ENCODE assay signal across 25 cellular contexts in genomic region chr11:44377914-44378321, GRCh38.
DNase-seq lines count a peak whose midpoint lies in the region; ATAC-seq, FAIRE-seq and TF ChIP-seq lines count a peak whose summit lies in the region.
"Had no signal": no experiment of that assay in that cellular context is flagged by ENCODE, and none has a peak within 500 bp of the region (broad histone marks: within the 10 kb centered on the region; RNA-seq: fewer than 3 reads in every experiment).

No MANE protein-coding gene starts in this region.

- H2AFZ ChIP-seq in K562 (ENCODE audit: low read depth, low read length) (no peak overlapping the region), PC-3 (ENCODE audit: low read length) (no peak overlapping the region)
- H2AFZ ChIP-seq: GM23338 had no signal

- TF ChIP-seq EP300 in K562 (IDR thresholded peaks at IDR 0.05; ENCODE audit: low read length): peak; percentile 22; the same call in 1 of the 2 replicates

- DNase-seq in natural killer cell treated with Interleukin-12 subunit alpha and Interleukin-12 subunit beta and Interleukin-15 and Interleukin-18, amount 100 ng/mL, for 72 hours (ENCODE audit: low spot score): peak; percentile 5
- DNase-seq in natural killer cell (no peak), K562 (ENCODE audit: extremely low read depth in 1 of 4, low spot score in 3 of 4) (peak; percentile 36 to 52 (median 52)), mesenteric fat pad (ENCODE audit: low spot score) (peak; percentile 43), NCI-H526 (lab: John Stamatoyannopoulos, UW) (no peak), PC-3 (no peak)
- no peak for DNase-seq in activated CD4-positive, alpha-beta T cell treated with anti-CD3 and anti-CD28 coated beads, Interleukin-2, amount 10 ng/mL, durations not matched to agents 24 days and 14 days
- DNase-seq: 8988T; ACHN; AML-193; BE2C; CD4-positive, alpha-beta T cell; CD8-positive, alpha-beta memory T cell; DMS 273 treated with DMSO at 0.1 percent for 48 hours; DMS79; EL; GDM1; H9 had no signal

- POLR2A ChIA-PET in K562 (lab: Yijun Ruan, JAX) (interaction anchor here (0.6 to 1.5 kb wide), 5 partner anchors 12 to 910 kb away, joined by 3 read pairs; no protein-coding TSS in a partner anchor), PC-3 (lab: Charles Lee; ENCODE audit: unreplicated experiment) (no interaction called here)

- H3K79me2 ChIP-seq in K562 (ENCODE audit: control insufficient read depth, insufficient read depth, low read length) (no peaks in the 10 kb centered on the region), PC-3 (ENCODE audit: low read length) (no peaks in the 10 kb centered on the region)

- H3K4me2 ChIP-seq in K562 (ENCODE audit: insufficient read depth, low read length) (no peak overlapping the region), PC-3 (ENCODE audit: low read length) (no peak overlapping the region)
- H3K4me2 ChIP-seq: A549, GM23338 had no signal

- H3K27ac ChIP-seq in K562 (ENCODE audit: extremely low read depth, low read depth, low read length) (no peak overlapping the region), PC-3 (ENCODE audit: low read length) (no peak overlapping the region)
- H3K27ac ChIP-seq: A549 had no signal

- H3K4me3 ChIP-seq in K562 (no peak overlapping the region), PC-3 (ENCODE audit: low read length) (no peak overlapping the region)
- H3K4me3 ChIP-seq: A549; BLaER1 treated with 17β-estradiol and CSF1 and Interleukin-3, amounts not matched to agents 10 nM and 100 nM; GM12878; GM23338 had no signal

- in situ Hi-C loops in K562 (cut with MboI): no loop called here

- no peak overlapping the region for H3K4me3 Mint-ChIP-seq in natural killer cell treated with Interleukin-12 subunit alpha and Interleukin-12 subunit beta and Interleukin-15 and Interleukin-18, amount 100 ng/mL, for 72 hours
- H3K4me3 Mint-ChIP-seq in natural killer cell: no peak overlapping the region
- H3K4me3 Mint-ChIP-seq in activated CD4-positive, alpha-beta T cell treated with anti-CD3 and anti-CD28 coated beads, Interleukin-2, amount 10 ng/mL, durations not matched to agents 24 days and 14 days: no peak overlapping the region
- H3K4me3 Mint-ChIP-seq: CD14-positive monocyte; CD4-positive, alpha-beta T cell; CD8-positive, alpha-beta memory T cell; GM23338; H9 had no signal

- H3F3A ChIP-seq in PC-3 (ENCODE audit: low read length, unreplicated experiment): no peaks in the 10 kb centered on the region

- no peak for FAIRE-seq in K562 (lab: Jason Lieb, UNC)
- FAIRE-seq: A549, D721Med, GM12878 had no signal

- intact Hi-C loops in natural killer cell (cut with micrococcal nuclease): no loop called here
- intact Hi-C loops in K562 (cut with micrococcal nuclease): no loop called here
- intact Hi-C loops in activated CD4-positive, alpha-beta T cell treated with anti-CD3 and anti-CD28 coated beads, Interleukin-2, amount 10 ng/mL, durations not matched to agents 24 days and 14 days (cut with micrococcal nuclease): no loop called here
- intact Hi-C loops in PC-3 (cut with micrococcal nuclease): no loop called here

- 9% methylated on average over 4 of the region's 4 CpGs for WGBS in K562 (ENCODE audit: insufficient coverage, low coverage, missing lambda C conversion rate)

- H4K20me1 ChIP-seq in K562 (replicated peaks; ENCODE audit: control insufficient read depth, insufficient read depth, low read length): peaks cover 3% of the 10 kb centered on the region; the same call in 1 of the 2 replicates
- H4K20me1 ChIP-seq in PC-3 (ENCODE audit: low read length): no peaks in the 10 kb centered on the region
- H4K20me1 ChIP-seq: BLaER1 treated with 17β-estradiol and CSF1 and Interleukin-3, amounts not matched to agents 10 nM and 100 nM had no signal

- H3K4me1 Mint-ChIP-seq in natural killer cell treated with Interleukin-12 subunit alpha and Interleukin-12 subunit beta and Interleukin-15 and Interleukin-18, amount 100 ng/mL, for 72 hours (ENCODE audit: low read depth in 2 of 2): no peaks in the 10 kb centered on the region
- no peaks in the 10 kb centered on the region for H3K4me1 Mint-ChIP-seq in natural killer cell
- no peaks in the 10 kb centered on the region for H3K4me1 Mint-ChIP-seq in activated CD4-positive, alpha-beta T cell treated with anti-CD3 and anti-CD28 coated beads, Interleukin-2, amount 10 ng/mL, durations not matched to agents 24 days and 14 days
- H3K4me1 Mint-ChIP-seq: CD14-positive monocyte; CD8-positive, alpha-beta memory T cell had no signal

- H3K9ac ChIP-seq in K562 (ENCODE audit: insufficient read depth in 1 of 2, low read depth in 2 of 2, low read length in 2 of 2) (no peak overlapping the region), PC-3 (ENCODE audit: low read length) (no peak overlapping the region)
- H3K9ac ChIP-seq: BLaER1 treated with 17β-estradiol and CSF1 and Interleukin-3, amounts not matched to agents 10 nM and 100 nM had no signal

- BruUV-seq in K562 (replicated peaks; lab: Mats Ljungman, UMichigan): no TSS peak
- no TSS peak for BruUV-seq in PC-3 (replicated peaks; lab: Mats Ljungman, UMichigan)

- TF ChIP-seq POLR2A in K562 (conservative IDR thresholded peaks at IDR 0.05): no peak

- H3K9me2 ChIP-seq in PC-3 (replicated peaks; ENCODE audit: low read length): no peaks in the 10 kb centered on the region

- H3K9me1 ChIP-seq in K562 (ENCODE audit: control insufficient read depth, insufficient read depth, low read length): no peaks in the 10 kb centered on the region

- TF ChIP-seq CTCF in natural killer cell (IDR thresholded peaks at IDR 0.05) (no peak), K562 (IDR thresholded peaks at IDR 0.05 in 2 of 3, conservative IDR thresholded peaks at IDR 0.05 in 1 of 3; ENCODE audit: insufficient read depth in 2 of 3, low read depth in 1 of 3, low read length in 3 of 3) (no peak), PC-3 (conservative IDR thresholded peaks at IDR 0.05; ENCODE audit: low read depth, low read length) (no peak)

- H3K9me3 ChIP-seq in K562 (replicated peaks; ENCODE audit: control insufficient read depth, insufficient read depth, low read depth, low read length) (no peaks in the 10 kb centered on the region), PC-3 (ENCODE audit: low read length) (no peaks in the 10 kb centered on the region)
- H3K9me3 ChIP-seq: A549, BE2C had no signal

- no peak for ATAC-seq in natural killer cell treated with Interleukin-12 subunit alpha and Interleukin-12 subunit beta and Interleukin-15 and Interleukin-18, amount 100 ng/mL, for 72 hours
- ATAC-seq in natural killer cell (no peak), K562 (peak; percentile 21), PC-3 (no peak)
- ATAC-seq: A549, GM12878, GM23338, HCT116 had no signal

- peaks cover 4 to 41% of the 10 kb centered on the region in 2 experiments; a peak in 3 of 5 replicates for H3K27me3 ChIP-seq in K562 (ENCODE audit: control insufficient read depth in 2 of 2, insufficient read depth in 2 of 2, low read length in 2 of 2)
- peaks cover 27% of the 10 kb centered on the region for H3K27me3 ChIP-seq in PC-3 (ENCODE audit: low read length)
- H3K27me3 ChIP-seq: BE2C; BLaER1 treated with 17β-estradiol and CSF1 and Interleukin-3, amounts not matched to agents 10 nM and 100 nM had no signal

- peaks cover 5 to 17% of the 10 kb centered on the region in 2 donors for H3K27me3 Mint-ChIP-seq in natural killer cell treated with Interleukin-12 subunit alpha and Interleukin-12 subunit beta and Interleukin-15 and Interleukin-18, amount 100 ng/mL, for 72 hours
- peaks cover 0 to 9% of the 10 kb centered on the region in 2 donors for H3K27me3 Mint-ChIP-seq in natural killer cell (ENCODE audit: low read depth in 2 of 2)
- H3K27me3 Mint-ChIP-seq in activated CD4-positive, alpha-beta T cell treated with anti-CD3 and anti-CD28 coated beads, Interleukin-2, amount 10 ng/mL, durations not matched to agents 24 days and 14 days: no peaks in the 10 kb centered on the region

- H3K27ac Mint-ChIP-seq in natural killer cell treated with Interleukin-12 subunit alpha and Interleukin-12 subunit beta and Interleukin-15 and Interleukin-18, amount 100 ng/mL, for 72 hours: no peak overlapping the region
- no peak overlapping the region for H3K27ac Mint-ChIP-seq in natural killer cell
- H3K27ac Mint-ChIP-seq in activated CD4-positive, alpha-beta T cell treated with anti-CD3 and anti-CD28 coated beads, Interleukin-2, amount 10 ng/mL, durations not matched to agents 24 days and 14 days: no peak overlapping the region
- H3K27ac Mint-ChIP-seq: CD14-positive monocyte; CD4-positive, alpha-beta T cell; CD8-positive, alpha-beta memory T cell; GM23338; H9 had no signal

- no peaks in the 10 kb centered on the region for H3K36me3 ChIP-seq in K562 (ENCODE audit: control insufficient read depth, insufficient read depth, low read length)
- no peaks in the 10 kb centered on the region for H3K36me3 ChIP-seq in PC-3 (ENCODE audit: low read depth, low read length)
- H3K36me3 ChIP-seq: BE2C; BLaER1 treated with 17β-estradiol and CSF1 and Interleukin-3, amounts not matched to agents 10 nM and 100 nM had no signal

- no peaks in the 10 kb centered on the region for H3K36me3 Mint-ChIP-seq in natural killer cell treated with Interleukin-12 subunit alpha and Interleukin-12 subunit beta and Interleukin-15 and Interleukin-18, amount 100 ng/mL, for 72 hours
- no peaks in the 10 kb centered on the region for H3K36me3 Mint-ChIP-seq in natural killer cell
- no peaks in the 10 kb centered on the region for H3K36me3 Mint-ChIP-seq in activated CD4-positive, alpha-beta T cell treated with anti-CD3 and anti-CD28 coated beads, Interleukin-2, amount 10 ng/mL, durations not matched to agents 24 days and 14 days (ENCODE audit: low read depth)
- H3K36me3 Mint-ChIP-seq: CD14-positive monocyte; CD8-positive, alpha-beta memory T cell had no signal

- H3K4me1 ChIP-seq in K562 (replicated peaks in 1 of 2; ENCODE audit: control insufficient read depth in 2 of 2, insufficient read depth in 2 of 2, low read length in 2 of 2): peaks cover 0 to 13% of the 10 kb centered on the region in 2 experiments; a peak in 3 of 5 replicates
- no peaks in the 10 kb centered on the region for H3K4me1 ChIP-seq in PC-3 (ENCODE audit: insufficient read depth, low read length)
- H3K4me1 ChIP-seq: A549, BE2C had no signal

- CTCF ChIA-PET in K562 (lab: Yijun Ruan, JAX; ENCODE audit: low intra/inter-chr PET ratio) (no interaction called here), PC-3 (lab: Charles Lee) (no interaction called here)

- H3K9me3 Mint-ChIP-seq in natural killer cell treated with Interleukin-12 subunit alpha and Interleukin-12 subunit beta and Interleukin-15 and Interleukin-18, amount 100 ng/mL, for 72 hours: no peaks in the 10 kb centered on the region
- H3K9me3 Mint-ChIP-seq in natural killer cell: no peaks in the 10 kb centered on the region
- H3K9me3 Mint-ChIP-seq in activated CD4-positive, alpha-beta T cell treated with anti-CD3 and anti-CD28 coated beads, Interleukin-2, amount 10 ng/mL, durations not matched to agents 24 days and 14 days: no peaks in the 10 kb centered on the region
- H3K9me3 Mint-ChIP-seq: GM23338, H9 had no signal

- TF ChIP-seq RAD21 in K562 (CRISPR knock-in tag; conservative IDR thresholded peaks at IDR 0.05 in 1 of 2, IDR thresholded peaks at IDR 0.05 in 1 of 2): no peak

TF ChIP-seq in K562, 482 proteins besides CTCF, POLR2A, EP300 and RAD21 (continues in another document):
- TF ChIP-seq CXXC5 (CRISPR knock-in tag; IDR thresholded peaks at IDR 0.05) (0 out of 2 replicates have a peak, but pooled peaks have one; percentile 23), CBFA2T3 (IDR thresholded peaks at IDR 0.05) (peak; percentile 53)

Comparison
In these comparisons a context has a peak if more than half of its experiments do, and no peak if none do; other contexts are left out.
1. DNase-seq: peak in natural killer cell treated with Interleukin-12 subunit alpha and Interleukin-12 subunit beta and Interleukin-15 and Interleukin-18, amount 100 ng/mL, for 72 hours (single experiment), K562 (4 of 4) and mesenteric fat pad (single experiment); none in natural killer cell (single experiment), NCI-H526 (0 of 2), activated CD4-positive, alpha-beta T cell treated with anti-CD3 and anti-CD28 coated beads, Interleukin-2, amount 10 ng/mL, durations not matched to agents 24 days and 14 days (single experiment) and PC-3 (single experiment).